In genomic region chr10:36171546-36171945, GRCh38 we compare ENCODE assay signal across 18 cellular contexts.
DNase-seq lines count a peak whose midpoint lies in the region; ATAC-seq and TF ChIP-seq lines count a peak whose summit lies in the region.
"Had no signal": no experiment of that assay in that cellular context is flagged by ENCODE, and none has a peak within 500 bp of the region (broad histone marks: within the 10 kb centered on the region; RNA-seq: fewer than 3 reads in every experiment).

No MANE protein-coding gene starts in this region.

- dilution Hi-C loops in mammary epithelial cell (cut with HindIII; ENCODE audit: low sequenced_read_pairs): no loop called here

- CTCF ChIA-PET in mammary epithelial cell (lab: Charles Lee; ENCODE audit: low non-redundant PET): no interaction called here
- CTCF ChIA-PET in activated CD8-positive, alpha-beta T cell treated with anti-CD3 and anti-CD28 coated beads for 36 hours (lab: Charles Lee): no interaction called here

- peaks cover 7% of the 10 kb centered on the region for H3K9me3 Mint-ChIP-seq in mesothelial cell of epicardium
- H3K9me3 Mint-ChIP-seq in type B pancreatic cell: no peaks in the 10 kb centered on the region
- H3K9me3 Mint-ChIP-seq in activated T-cell treated with anti-CD3 and anti-CD28 coated beads, Interleukin-2, amount 50 U/mL, for 24 hours: peaks cover 14% of the 10 kb centered on the region
- H3K9me3 Mint-ChIP-seq in activated CD8-positive, alpha-beta T cell treated with anti-CD3 and anti-CD28 coated beads for 36 hours: no peaks in the 10 kb centered on the region

- peaks cover 27% of the 10 kb centered on the region for H3K4me1 ChIP-seq in mammary epithelial cell (ENCODE audit: insufficient read depth, low read length)
- H3K4me1 ChIP-seq: body of pancreas, Peyer's patch had no signal

- H3K79me2 ChIP-seq in mammary epithelial cell (ENCODE audit: insufficient read depth, low read length): no peaks in the 10 kb centered on the region

- ATAC-seq in activated CD8-positive, alpha-beta T cell treated with anti-CD3 and anti-CD28 coated beads for 36 hours: no peak
- ATAC-seq: body of pancreas had no signal

- H3K36me3 Mint-ChIP-seq in mesothelial cell of epicardium: no peaks in the 10 kb centered on the region
- no peaks in the 10 kb centered on the region for H3K36me3 Mint-ChIP-seq in type B pancreatic cell
- H3K36me3 Mint-ChIP-seq in activated T-cell treated with anti-CD3 and anti-CD28 coated beads, Interleukin-2, amount 50 U/mL, for 24 hours (ENCODE audit: low read depth): no peaks in the 10 kb centered on the region
- no peaks in the 10 kb centered on the region for H3K36me3 Mint-ChIP-seq in activated CD8-positive, alpha-beta T cell treated with anti-CD3 and anti-CD28 coated beads for 36 hours (ENCODE audit: low read depth)

- intact Hi-C loops in mammary epithelial cell (cut with micrococcal nuclease): loop anchor here (5.0 to 10.0 kb wide), 2 partner anchors 63 to 529 kb away; partner anchors contain the start of gene FZD8
- intact Hi-C loops in activated CD8-positive, alpha-beta T cell treated with anti-CD3 and anti-CD28 coated beads for 36 hours (cut with micrococcal nuclease): no loop called here

- H3K27me3 ChIP-seq in mammary epithelial cell (ENCODE audit: insufficient read depth, low read length): no peaks in the 10 kb centered on the region
- H3K27me3 ChIP-seq: body of pancreas, dorsolateral prefrontal cortex, Peyer's patch had no signal

- H3K27me3 Mint-ChIP-seq in mesothelial cell of epicardium (ENCODE audit: low read depth) (no peaks in the 10 kb centered on the region), type B pancreatic cell (no peaks in the 10 kb centered on the region)
- no peaks in the 10 kb centered on the region for H3K27me3 Mint-ChIP-seq in activated T-cell treated with anti-CD3 and anti-CD28 coated beads, Interleukin-2, amount 50 U/mL, for 24 hours
- no peaks in the 10 kb centered on the region for H3K27me3 Mint-ChIP-seq in activated CD8-positive, alpha-beta T cell treated with anti-CD3 and anti-CD28 coated beads for 36 hours
- H3K27me3 Mint-ChIP-seq: activated B cell treated with CpG ODN at 0.5 μM for 24 hours had no signal

- no peaks in the 10 kb centered on the region for H4K20me1 ChIP-seq in mammary epithelial cell (ENCODE audit: insufficient read depth, low read length)

- H2AFZ ChIP-seq in mammary epithelial cell (ENCODE audit: low read depth, low read length): peak overlapping the region; percentile 76

- H3K4me3 Mint-ChIP-seq in mesothelial cell of epicardium (no peak overlapping the region), type B pancreatic cell (no peak overlapping the region)
- H3K4me3 Mint-ChIP-seq in activated T-cell treated with anti-CD3 and anti-CD28 coated beads, Interleukin-2, amount 50 U/mL, for 24 hours: no peak overlapping the region
- no peak overlapping the region for H3K4me3 Mint-ChIP-seq in activated CD8-positive, alpha-beta T cell treated with anti-CD3 and anti-CD28 coated beads for 36 hours
- H3K4me3 Mint-ChIP-seq: activated B cell treated with CpG ODN at 0.5 μM for 24 hours had no signal

- TF ChIP-seq CTCF in mammary epithelial cell (conservative IDR thresholded peaks at IDR 0.05 in 1 of 2, IDR thresholded peaks at IDR 0.05 in 1 of 2; ENCODE audit: extremely low read depth in 1 of 2, insufficient read depth in 1 of 2, low read depth in 1 of 2, low read length in 2 of 2) (no peak), mesothelial cell of epicardium (IDR thresholded peaks at IDR 0.05; ENCODE audit: unreplicated experiment) (no peak), type B pancreatic cell (conservative IDR thresholded peaks at IDR 0.05) (no peak)
- no peak for TF ChIP-seq CTCF in activated CD8-positive, alpha-beta T cell treated with anti-CD3 and anti-CD28 coated beads for 36 hours (IDR thresholded peaks at IDR 0.05)

- H3K4me3 ChIP-seq in mammary epithelial cell (replicated peaks in 1 of 3; ENCODE audit: insufficient read depth in 1 of 3, low read depth in 2 of 3, low read length in 3 of 3): no peak overlapping the region
- H3K4me3 ChIP-seq: body of pancreas, dorsolateral prefrontal cortex, Peyer's patch had no signal

- H3K4me2 ChIP-seq in mammary epithelial cell (ENCODE audit: insufficient read depth, low read depth, low read length): peak overlapping the region; percentile 60

- POLR2A ChIA-PET in activated CD8-positive, alpha-beta T cell treated with anti-CD3 and anti-CD28 coated beads for 36 hours (lab: Charles Lee): no interaction called here

- in situ Hi-C loops in mammary epithelial cell (cut with MboI; ENCODE audit: low sequenced_read_pairs in 2 of 2): no loop called here

- H3K27ac ChIP-seq in mammary epithelial cell (ENCODE audit: insufficient read depth, low read depth, low read length): peak overlapping the region; percentile 61
- H3K27ac ChIP-seq: body of pancreas, dorsolateral prefrontal cortex, Peyer's patch had no signal

- H3K27ac Mint-ChIP-seq in mesothelial cell of epicardium: peak overlapping the region; percentile 87
- no peak overlapping the region for H3K27ac Mint-ChIP-seq in type B pancreatic cell
- no peak overlapping the region for H3K27ac Mint-ChIP-seq in activated T-cell treated with anti-CD3 and anti-CD28 coated beads, Interleukin-2, amount 50 U/mL, for 24 hours
- no peak overlapping the region for H3K27ac Mint-ChIP-seq in activated CD8-positive, alpha-beta T cell treated with anti-CD3 and anti-CD28 coated beads for 36 hours
- H3K27ac Mint-ChIP-seq: activated B cell treated with CpG ODN at 0.5 μM for 24 hours had no signal

- WGBS in mammary epithelial cell (ENCODE audit: low coverage, missing lambda C conversion rate): 8% methylated on average over 1 of the region's 1 CpG

- DNase-seq in A172 (ENCODE audit: low spot score) (peak; percentile 44), HT1080 (ENCODE audit: low read depth) (peak; percentile 5), mammary epithelial cell (peak; percentile 9), mesothelial cell of epicardium (ENCODE audit: low spot score in 2 of 2, unreplicated experiment in 2 of 2) (no peak), type B pancreatic cell (ENCODE audit: extremely low spot score, unreplicated experiment) (no peak)
- DNase-seq in activated T-cell treated with anti-CD3 and anti-CD28 coated beads, Interleukin-2, amount 50 U/mL, for 24 hours: no peak
- DNase-seq in stimulated activated CD4-positive, alpha-beta T cell treated with anti-CD3 and anti-CD28 coated beads, Interleukin-15, amount 100 ng/mL, for 24 hours: no peak
- no peak for DNase-seq in activated CD8-positive, alpha-beta T cell treated with anti-CD3 and anti-CD28 coated beads for 36 hours
- DNase-seq: activated B cell treated with CpG ODN at 0.5 μM for 24 hours; activated naive CD4-positive, alpha-beta T cell; body of pancreas; dorsolateral prefrontal cortex; GF-D8; NCI-H2107; NCI-H774; Peyer's patch; stimulated activated CD4-positive, alpha-beta T cell treated with anti-CD3 and anti-CD28 coated beads, Interleukin-1b, Interleukin-23, amount 100 ng/mL, for 48 hours had no signal

- H3K4me1 Mint-ChIP-seq in mesothelial cell of epicardium (peaks cover 33% of the 10 kb centered on the region), type B pancreatic cell (ENCODE audit: unreplicated experiment) (peaks cover 20% of the 10 kb centered on the region)
- no peaks in the 10 kb centered on the region for H3K4me1 Mint-ChIP-seq in activated T-cell treated with anti-CD3 and anti-CD28 coated beads, Interleukin-2, amount 50 U/mL, for 24 hours (ENCODE audit: low read depth)
- no peaks in the 10 kb centered on the region for H3K4me1 Mint-ChIP-seq in activated CD8-positive, alpha-beta T cell treated with anti-CD3 and anti-CD28 coated beads for 36 hours (ENCODE audit: low read depth)
- H3K4me1 Mint-ChIP-seq: activated B cell treated with CpG ODN at 0.5 μM for 24 hours had no signal

- no peak overlapping the region for H3K9ac ChIP-seq in mammary epithelial cell (ENCODE audit: insufficient read depth, low read length)

- no peaks in the 10 kb centered on the region for H3K9me3 ChIP-seq in mammary epithelial cell (replicated peaks; ENCODE audit: insufficient read depth, low read length)
- H3K9me3 ChIP-seq: body of pancreas, Peyer's patch, thoracic aorta had no signal

- H3K36me3 ChIP-seq in mammary epithelial cell (ENCODE audit: insufficient read depth, low read length): no peaks in the 10 kb centered on the region
- H3K36me3 ChIP-seq: Peyer's patch, thoracic aorta had no signal

- BruUV-seq in mammary epithelial cell (replicated peaks; lab: Mats Ljungman, UMichigan): no TSS peak

Comparison
In these comparisons a context has a peak if more than half of its experiments do, and no peak if none do; other contexts are left out.
1. DNase-seq: peak in A172 (single experiment), HT1080 (single experiment) and mammary epithelial cell (single experiment); none in mesothelial cell of epicardium (0 of 2), type B pancreatic cell (single experiment), activated T-cell treated with anti-CD3 and anti-CD28 coated beads, Interleukin-2, amount 50 U/mL, for 24 hours (single experiment), stimulated activated CD4-positive, alpha-beta T cell treated with anti-CD3 and anti-CD28 coated beads, Interleukin-15, amount 100 ng/mL, for 24 hours (single experiment) and activated CD8-positive, alpha-beta T cell treated with anti-CD3 and anti-CD28 coated beads for 36 hours (single experiment).